In genomic region chr15:92914768-92915221, GRCh38 we compare ENCODE assay signal across 8 cellular contexts. TPM values are rescaled to one million over a fixed set of nuclear protein-coding genes. Genes with fewer than 3 reads are reported as not detected.
DNase-seq lines count a peak whose midpoint lies in the region; ATAC-seq and TF ChIP-seq lines count a peak whose summit lies in the region.

No MANE protein-coding gene starts in this region.

- no peak for TF ChIP-seq POLR2A in transverse colon (IDR thresholded peaks at IDR 0.05)

- H3K9me3 Mint-ChIP-seq in CD14-positive monocyte = no peaks in the 10 kb centered on the region

- H3K27me3 Mint-ChIP-seq in CD14-positive monocyte (ENCODE audit: low read depth in 3 of 3) = no peaks in the 10 kb centered on the region

- no peaks in the 10 kb centered on the region for H3K36me3 ChIP-seq in transverse colon

- ATAC-seq in left colon (peak; percentile 60), HG03439 (IDR thresholded peaks at IDR 0.05; ENCODE audit: unreplicated experiment) (no peak), GM19452 (IDR thresholded peaks at IDR 0.05; ENCODE audit: unreplicated experiment) (no peak)

- WGBS in transverse colon (ENCODE audit: low coverage in 1 of 2), 2 donors = 47 to 50% methylated on average over 3 to 4 of the region's 4 CpGs

- no peaks in the 10 kb centered on the region for H3K27me3 ChIP-seq in transverse colon

- in situ Hi-C loops in transverse colon (cut with MboI; ENCODE audit: low pct_ligation_motif_present in 1 of 4, low pct_unique_long_range_greater_than_20kb in 1 of 4, low sequenced_read_pairs in 3 of 4) = loop anchor here in 1 of 4 donors (10.0 kb wide), 1 partner anchor 100 kb away; no protein-coding TSS in a partner anchor

- H3K27ac Mint-ChIP-seq in CD14-positive monocyte = peak overlapping the region; percentile 84 to 94 (median 92)

- peaks cover 72% of the 10 kb centered on the region for H3K4me1 Mint-ChIP-seq in CD14-positive monocyte

- TF ChIP-seq CTCF in CD14-positive monocyte (IDR thresholded peaks at IDR 0.05) (no peak), VCaP (conservative IDR thresholded peaks at IDR 0.05) (no peak), transverse colon (IDR thresholded peaks at IDR 0.05) (no peak)

- no peak for TF ChIP-seq EP300 in transverse colon (IDR thresholded peaks at IDR 0.05; ENCODE audit: low read depth)

- H3K4me3 Mint-ChIP-seq in CD14-positive monocyte = peak overlapping the region; percentile 58 to 77

- H3K36me3 Mint-ChIP-seq in CD14-positive monocyte = peaks cover 32 to 34% of the 10 kb centered on the region in 2 donors

- H3K27ac ChIP-seq in VCaP = peak overlapping the region; percentile 95
- peak overlapping the region; percentile 81 to 99 (median 98) for H3K27ac ChIP-seq in transverse colon

- no peaks in the 10 kb centered on the region for H3K9me3 ChIP-seq in transverse colon

- H3K4me1 ChIP-seq in transverse colon = peaks cover 20 to 97% (median 76%) of the 10 kb centered on the region in 4 donors

- DNase-seq in CD14-positive monocyte (ENCODE audit: low spot score) (no peak), HCEC 1CT (peak; percentile 31), left colon (no peak), transverse colon (no peak), GF-D8 (lab: John Stamatoyannopoulos, UW) (no peak)

- H3K4me3 ChIP-seq in transverse colon = peak overlapping the region in 1 of 4 donors; percentile 14

- intact Hi-C loops in CD14-positive monocyte (cut with micrococcal nuclease) = loop anchor here in 1 of 2 donors (5.0 kb wide), 1 partner anchor 112 kb away; no protein-coding TSS in a partner anchor
- intact Hi-C loops in left colon (cut with DNase I, micrococcal nuclease) = loop anchor here (5.0 to 10.0 kb wide), 2 partner anchors 110 to 112 kb away; no protein-coding TSS in a partner anchor
- intact Hi-C loops in transverse colon (cut with DNase I; ENCODE audit: low total_unique reads) = no loop called here

RNA-seq across cellular contexts. Expression of gene CHD2, which starts 14.7 kb away (rescaled TPM):
- 10 to 100 TPM in 1 of 2 donors, 1 to 10 TPM in 1; 9.6 to 11.4 TPM for polyA plus RNA-seq in CD14-positive monocyte
- total RNA-seq in left colon (10 to 100 TPM; 85.7 to 86.9 TPM), transverse colon (100 to 1,000 TPM in 3 of 4 donors, 10 to 100 TPM in 1; 90.5 to 190 (median 138) TPM)
